ENCODE assay signal across 12 cellular contexts in genomic region chr14:72617391-72618011, GRCh38.
DNase-seq lines count a peak whose midpoint lies in the region; ATAC-seq, FAIRE-seq and TF ChIP-seq lines count a peak whose summit lies in the region.
"Had no signal": no experiment of that assay in that cellular context is flagged by ENCODE, and none has a peak within 500 bp of the region (broad histone marks: within the 10 kb centered on the region; RNA-seq: fewer than 3 reads in every experiment).

No MANE protein-coding gene starts in this region.

- no peaks in the 10 kb centered on the region for H3K36me3 ChIP-seq in brain microvascular endothelial cell (replicated peaks)

- peaks cover 9% of the 10 kb centered on the region for H3K4me1 Mint-ChIP-seq in progenitor cell of endocrine pancreas (ENCODE audit: low read depth)

- peak overlapping the region; percentile 26 for H3K27ac ChIP-seq in brain microvascular endothelial cell

- no peak overlapping the region for H3K4me3 ChIP-seq in brain microvascular endothelial cell (ENCODE audit: low read depth, low read length)

- ATAC-seq in left ventricle myocardium superior (peak; percentile 61), GM19463 (IDR thresholded peaks at IDR 0.05; ENCODE audit: unreplicated experiment) (no peak)

- peaks cover 18% of the 10 kb centered on the region for H3K27me3 Mint-ChIP-seq in progenitor cell of endocrine pancreas

- H3K9me3 Mint-ChIP-seq in progenitor cell of endocrine pancreas (ENCODE audit: low read depth), result peaks cover under 1% of the 10 kb centered on the region
- H3K9me3 Mint-ChIP-seq: immature natural killer cell had no signal

- TF ChIP-seq CTCF in brain microvascular endothelial cell (IDR thresholded peaks at IDR 0.05; ENCODE audit: low read depth, low read length, missing control alignments), result no peak
- no peak for TF ChIP-seq CTCF in progenitor cell of endocrine pancreas (IDR thresholded peaks at IDR 0.05; ENCODE audit: unreplicated experiment)

- H3K4me3 Mint-ChIP-seq in progenitor cell of endocrine pancreas (ENCODE audit: low read depth), result no peak overlapping the region
- H3K4me3 Mint-ChIP-seq: immature natural killer cell had no signal

- no peaks in the 10 kb centered on the region for H3K36me3 Mint-ChIP-seq in progenitor cell of endocrine pancreas (ENCODE audit: insufficient read depth)
- H3K36me3 Mint-ChIP-seq: immature natural killer cell had no signal

- peak; percentile 86 for DNase-seq in EH (ENCODE audit: low read depth)
- DNase-seq in brain microvascular endothelial cell, result no peak
- peak; percentile 57 for DNase-seq in left ventricle myocardium superior
- DNase-seq in progenitor cell of endocrine pancreas (ENCODE audit: low spot score, unreplicated experiment), result peak; percentile 2
- no peak for DNase-seq in NCI-H82 treated with DMSO at 0.1 percent for 48 hours (lab: John Stamatoyannopoulos, UW; ENCODE audit: unreplicated experiment)
- no peak for DNase-seq in GM19239 (ENCODE audit: insufficient read length, low spot score)
- DNase-seq in NCI-H2227 treated with DMSO at 0.1 percent for 48 hours (lab: John Stamatoyannopoulos, UW), result no peak
- DNase-seq: activated effector memory CD4-positive, alpha-beta T cell treated with anti-CD3 and anti-CD28 coated beads, Interleukin-2, amount 50 U/mL, for 16 hours; immature natural killer cell; NCI-H1694; RPMI8226 had no signal

- FAIRE-seq in GM19239 (lab: Jason Lieb, UNC), result no peak

- intact Hi-C loops in left ventricle myocardium superior (cut with micrococcal nuclease), result no loop called here

- peak overlapping the region; percentile 89 for H3K27ac Mint-ChIP-seq in progenitor cell of endocrine pancreas
- H3K27ac Mint-ChIP-seq: immature natural killer cell had no signal

- no peaks in the 10 kb centered on the region for H3K27me3 ChIP-seq in brain microvascular endothelial cell (replicated peaks)

- in situ Hi-C loops in brain microvascular endothelial cell (cut with HindIII; ENCODE audit: low pct_ligation_motif_present, low sequenced_read_pairs), result no loop called here

Comparison
In these comparisons a context has a peak if more than half of its experiments do, and no peak if none do; other contexts are left out.
1. DNase-seq: peak in EH (single experiment), left ventricle myocardium superior (single experiment) and progenitor cell of endocrine pancreas (single experiment); none in brain microvascular endothelial cell (single experiment), NCI-H82 treated with DMSO at 0.1 percent for 48 hours (single experiment), GM19239 (single experiment) and NCI-H2227 treated with DMSO at 0.1 percent for 48 hours (single experiment).